Comparison of ENCODE assay signal across 17 cellular contexts in the genomic region with DNA sequence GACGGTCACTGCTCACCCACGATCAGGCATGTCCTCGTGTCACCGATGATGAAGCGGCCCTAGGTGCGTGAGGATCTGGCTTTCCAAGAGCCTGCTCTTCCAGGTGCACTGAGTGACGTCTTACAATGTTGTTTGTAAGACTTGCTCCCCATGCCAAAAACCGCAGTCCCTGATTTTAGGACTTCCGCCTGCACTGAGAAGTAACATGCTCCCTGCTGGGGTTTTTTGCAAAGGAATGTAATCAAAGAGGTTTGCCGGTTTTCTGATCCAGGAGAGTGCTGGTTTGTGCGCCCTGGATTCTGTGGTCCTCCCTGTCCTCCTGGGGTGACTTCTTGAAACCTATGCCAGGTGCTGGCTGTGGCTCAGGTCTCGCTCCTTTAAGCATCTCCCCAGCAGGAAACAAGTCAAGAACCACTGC. TPM values are rescaled to one million over a fixed set of nuclear protein-coding genes. Genes with fewer than 3 reads are reported as not detected.
DNase-seq lines count a peak whose midpoint lies in the region; ATAC-seq and TF ChIP-seq lines count a peak whose summit lies in the region.
"Had no signal": no experiment of that assay in that cellular context is flagged by ENCODE, and none has a peak within 500 bp of the region (broad histone marks: within the 10 kb centered on the region; RNA-seq: fewer than 3 reads in every experiment).

No MANE protein-coding gene starts in this region.

- no peak for DNase-seq in CD14-positive monocyte (ENCODE audit: low spot score)
- no peak for DNase-seq in ascending aorta (ENCODE audit: low spot score in 2 of 2)
- peak; percentile 64 for DNase-seq in osteoblast (ENCODE audit: insufficient read length, low spot score, missing footprints)
- DNase-seq in NCI-H748 treated with DMSO at 0.1 percent for 48 hours (lab: John Stamatoyannopoulos, UW): no peak
- no peak for DNase-seq in head of caudate nucleus
- DNase-seq in kidney tubule cell (ENCODE audit: low spot score): no peak
- DNase-seq: activated naive CD4-positive, alpha-beta T cell treated with anti-CD3 and anti-CD28 coated beads, Interleukin-2, amount 50 U/mL, for 16 hours; activated T-cell treated with anti-CD3 and anti-CD28 coated beads for 4 hours; erythroblast; NCI-H1930; NCI-H526 treated with DMSO at 0.1 percent for 48 hours; T-helper 1 cell; testis had no signal

- peaks cover 0 to 5% (median 0%) of the 10 kb centered on the region in 7 donors for H3K9me3 Mint-ChIP-seq in CD14-positive monocyte
- H3K9me3 Mint-ChIP-seq: central memory CD8-positive, alpha-beta T cell had no signal

- H3K27me3 ChIP-seq in ascending aorta (no peaks in the 10 kb centered on the region), osteoblast (ENCODE audit: insufficient read depth, low read length) (no peaks in the 10 kb centered on the region)
- H3K27me3 ChIP-seq: right atrium auricular region, testis had no signal

- H3K79me2 ChIP-seq in osteoblast (ENCODE audit: insufficient read depth, low read length): peaks cover 96% of the 10 kb centered on the region

- H3K27me3 Mint-ChIP-seq in CD14-positive monocyte (ENCODE audit: low read depth in 3 of 3): peaks cover 0 to 3% (median 2%) of the 10 kb centered on the region in 3 donors
- H3K27me3 Mint-ChIP-seq: central memory CD8-positive, alpha-beta T cell had no signal

- H3K36me3 ChIP-seq in ascending aorta (peaks cover 18 to 21% of the 10 kb centered on the region in 2 donors), osteoblast (ENCODE audit: insufficient read depth, low read length) (peaks cover 36% of the 10 kb centered on the region)

- H3K4me1 ChIP-seq in ascending aorta (peaks cover 13 to 30% of the 10 kb centered on the region in 2 donors), osteoblast (ENCODE audit: insufficient read depth, low read length) (peaks cover 12% of the 10 kb centered on the region)

- H2AFZ ChIP-seq in osteoblast (ENCODE audit: low read length): no peak overlapping the region

- H3K4me1 Mint-ChIP-seq in CD14-positive monocyte: peaks cover 90% of the 10 kb centered on the region

- H3K27ac Mint-ChIP-seq in CD14-positive monocyte: peak overlapping the region; percentile 53 to 99 (median 84)

- peaks cover 20% of the 10 kb centered on the region for H4K20me1 ChIP-seq in osteoblast (ENCODE audit: insufficient read depth, low read length)

- intact Hi-C loops in CD14-positive monocyte (cut with micrococcal nuclease) (loop anchor here (5.0 kb wide), 2 partner anchors 37 to 58 kb away; a partner anchor contains a TSS), ascending aorta (cut with DNase I) (no loop called here), head of caudate nucleus (cut with DNase I) (no loop called here)

- no peak overlapping the region for H3K4me3 Mint-ChIP-seq in CD14-positive monocyte
- H3K4me3 Mint-ChIP-seq: central memory CD8-positive, alpha-beta T cell had no signal

- H3K36me3 Mint-ChIP-seq in CD14-positive monocyte: peaks cover 69 to 77% of the 10 kb centered on the region in 2 donors

- no peak overlapping the region for H3K4me2 ChIP-seq in osteoblast (ENCODE audit: insufficient read depth, low read length)

- ATAC-seq in esophagus mucosa: peak; percentile 67
- ATAC-seq in activated CD4-positive, CD25-positive, alpha-beta regulatory T cell treated with anti-CD3 and anti-CD28 coated beads, Interleukin-2, amount 50 U/mL, for 24 hours: no peak

- H3K4me3 ChIP-seq in ascending aorta: no peak overlapping the region
- no peak overlapping the region for H3K4me3 ChIP-seq in osteoblast (ENCODE audit: insufficient read depth, low read length)
- H3K4me3 ChIP-seq: right atrium auricular region, testis had no signal

- H3K9me3 ChIP-seq in ascending aorta (no peaks in the 10 kb centered on the region), osteoblast (ENCODE audit: low read depth, low read length) (no peaks in the 10 kb centered on the region)
- H3K9me3 ChIP-seq: right atrium auricular region, testis had no signal

- H3K27ac ChIP-seq in ascending aorta (peak overlapping the region; percentile 63 to 67), osteoblast (ENCODE audit: low read depth, low read length) (no peak overlapping the region)
- H3K27ac ChIP-seq: right atrium auricular region, testis had no signal

- no peak for TF ChIP-seq CTCF in CD14-positive monocyte (IDR thresholded peaks at IDR 0.05)
- no peak for TF ChIP-seq CTCF in ascending aorta (IDR thresholded peaks at IDR 0.05)
- no peak for TF ChIP-seq CTCF in osteoblast (IDR thresholded peaks at IDR 0.05; ENCODE audit: extremely low read depth, low read depth, low read length)

RNA-seq across cellular contexts. Expression of a gene that starts 38.8 kb away (rescaled TPM):
- 1 to 10 TPM; 5.9 to 7.5 TPM for polyA plus RNA-seq in CD14-positive monocyte
- total RNA-seq in ascending aorta (182 TPM), esophagus mucosa (27.4 TPM), osteoblast (86.9 and 96.6 TPM in 2 replicates)

RNA-seq across cellular contexts. Expression of a gene that starts 39.2 kb away (rescaled TPM):
- polyA plus RNA-seq in CD14-positive monocyte: 1 to 10 TPM; 2.5 to 4.4 TPM
- 4.3 TPM for total RNA-seq in ascending aorta
- total RNA-seq in esophagus mucosa: 6.1 TPM
- total RNA-seq in osteoblast: 1.8 and 2.1 TPM in 2 replicates

Comparison
In these comparisons a context has a peak if more than half of its experiments do, and no peak if none do; other contexts are left out.
1. intact Hi-C loops: an anchor here in CD14-positive monocyte (5.0 kb wide); none called in ascending aorta and head of caudate nucleus.